ENCODE assay signal across 8 cellular contexts in genomic region chr19:55580628-55581144, GRCh38. TPM values are rescaled to one million over a fixed set of nuclear protein-coding genes. Genes with fewer than 3 reads are reported as not detected.
DNase-seq lines count a peak whose midpoint lies in the region; ATAC-seq and TF ChIP-seq lines count a peak whose summit lies in the region.

A gene with protein sequence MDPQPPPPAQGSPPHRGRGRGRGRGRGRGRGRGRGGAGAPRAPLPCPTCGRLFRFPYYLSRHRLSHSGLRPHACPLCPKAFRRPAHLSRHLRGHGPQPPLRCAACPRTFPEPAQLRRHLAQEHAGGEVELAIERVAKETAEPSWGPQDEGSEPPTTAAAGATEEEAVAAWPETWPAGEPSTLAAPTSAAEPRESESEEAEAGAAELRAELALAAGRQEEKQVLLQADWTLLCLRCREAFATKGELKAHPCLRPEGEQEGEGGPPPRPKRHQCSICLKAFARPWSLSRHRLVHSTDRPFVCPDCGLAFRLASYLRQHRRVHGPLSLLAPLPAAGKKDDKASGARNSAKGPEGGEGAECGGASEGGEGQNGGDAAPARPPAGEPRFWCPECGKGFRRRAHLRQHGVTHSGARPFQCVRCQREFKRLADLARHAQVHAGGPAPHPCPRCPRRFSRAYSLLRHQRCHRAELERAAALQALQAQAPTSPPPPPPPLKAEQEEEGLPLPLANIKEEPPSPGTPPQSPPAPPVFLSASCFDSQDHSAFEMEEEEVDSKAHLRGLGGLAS (minus strand): TSS chr19:55580848. CDS start chr19:55579639, 1,209 bp downstream.

- peak within 1 kb of the TSS; percentile 88 for H4K91ac ChIP-seq in IMR-90 (ENCODE audit: insufficient read depth, low read depth, low read length)

- TF ChIP-seq POLR2A in IMR-90 (IDR thresholded peaks at IDR 0.05; ENCODE audit: low read depth, low read length): no peak

- H3K18ac ChIP-seq in IMR-90 (ENCODE audit: low read depth, low read length): peak within 1 kb of the TSS; percentile 80

- POLR2A ChIA-PET in IMR-90 (lab: Charles Lee; ENCODE audit: unreplicated experiment): interaction anchor here (1.3 kb wide), 1 partner anchor 19 kb away, joined by 8 read pairs; the partner anchor contains the start of genes FIZ1 and ZNF524

- in situ Hi-C loops in IMR-90 (cut with MboI; ENCODE audit: low sequenced_read_pairs): no loop called here

- peak within 1 kb of the TSS; percentile 96 for H3K56ac ChIP-seq in IMR-90 (ENCODE audit: extremely low read depth, insufficient read depth, low read length)

- peak within 1 kb of the TSS; percentile 86 for H3K23ac ChIP-seq in IMR-90 (ENCODE audit: low read depth, low read length)

- H2BK20ac ChIP-seq in IMR-90 (ENCODE audit: low read depth, low read length): no peak within 1 kb of the TSS

- H3K4me1 ChIP-seq in IMR-90 (ENCODE audit: control insufficient read depth, insufficient read depth, low read length) (peaks cover 6% of the 10 kb centered on the region; the same call in 1 of the 2 replicates), OCI-LY3 (ENCODE audit: low read length) (peaks cover 14% of the 10 kb centered on the region), esophagus (ENCODE audit: control insufficient read depth in 2 of 2, insufficient read depth in 2 of 2, low read length in 1 of 2) (peaks cover 0 to 4% of the 10 kb centered on the region in 2 donors), mucosa of stomach (ENCODE audit: control insufficient read depth, insufficient read depth, low read length) (peaks cover 11% of the 10 kb centered on the region)

- H3K9me1 ChIP-seq in IMR-90 (ENCODE audit: insufficient read depth, low read length): peaks cover 7% of the 10 kb centered on the region

- peak within 1 kb of the TSS; percentile 80 for H2BK5ac ChIP-seq in IMR-90 (ENCODE audit: low read depth, low read length, poor library complexity, severe bottlenecking)

- dilution Hi-C loops in IMR-90 (cut with HindIII; ENCODE audit: low sequenced_read_pairs, unreplicated experiment): no loop called here

- no TSS peak for BruUV-seq in IMR-90 (replicated peaks; lab: Mats Ljungman, UMichigan)

- peak; percentile 86 for ATAC-seq in IMR-90 (ENCODE audit: low read depth)
- ATAC-seq in GM21528 (IDR thresholded peaks at IDR 0.05; ENCODE audit: low FRiP score, unreplicated experiment): no peak

- no CpG with 5 or more reads among the region's 24 CpGs for WGBS in IMR-90 (ENCODE audit: extremely low coverage in 2 of 2, insufficient read length in 1 of 2), 2 experiments
- WGBS in esophagus, 2 donors: 0 to 1% methylated on average over 16 to 24 of the region's 24 CpGs

- peak within 1 kb of the TSS; percentile 96 for H2AFZ ChIP-seq in IMR-90 (replicated peaks; ENCODE audit: low read length, poor library complexity)
- peak within 1 kb of the TSS; percentile 75 for H2AFZ ChIP-seq in OCI-LY3 (ENCODE audit: low read depth, low read length)

- peak within 1 kb of the TSS; percentile 97 for H3K4ac ChIP-seq in IMR-90 (ENCODE audit: low read depth, low read length)

- 0 out of 2 replicates have a peak within 1 kb of the TSS, but pooled peaks have one; percentile 41 for H2BK120ac ChIP-seq in IMR-90 (ENCODE audit: low read depth, low read length)

- H4K5ac ChIP-seq in IMR-90 (ENCODE audit: low read depth, low read length): peak within 1 kb of the TSS; percentile 95

- H4K20me1 ChIP-seq in IMR-90 (ENCODE audit: insufficient read depth, low read length) (no peaks in the 10 kb centered on the region; the same call in 1 of the 2 replicates), OCI-LY3 (ENCODE audit: insufficient read depth, low read length) (no peaks in the 10 kb centered on the region)

- peak within 1 kb of the TSS; percentile 92 for H2AK5ac ChIP-seq in IMR-90 (ENCODE audit: low read depth, low read length)

- H3K36me3 ChIP-seq in IMR-90 (ENCODE audit: control insufficient read depth, insufficient read depth, low read length) (peaks cover 14% of the 10 kb centered on the region), OCI-LY3 (replicated peaks; ENCODE audit: low read depth, low read length) (peaks cover 22% of the 10 kb centered on the region), esophagus (ENCODE audit: control insufficient read depth in 2 of 2, insufficient read depth in 2 of 2, low read length in 1 of 2) (peaks cover 4 to 9% of the 10 kb centered on the region in 2 donors), mucosa of stomach (ENCODE audit: control insufficient read depth, insufficient read depth, low read length) (no peaks in the 10 kb centered on the region)

- no peaks in the 10 kb centered on the region for H3K27me3 ChIP-seq in IMR-90 (ENCODE audit: control insufficient read depth, insufficient read depth, low read length)
- H3K27me3 ChIP-seq in OCI-LY3 (ENCODE audit: low read depth, low read length): no peaks in the 10 kb centered on the region
- no peaks in the 10 kb centered on the region for H3K27me3 ChIP-seq in esophagus (ENCODE audit: control insufficient read depth in 1 of 2, insufficient read depth in 2 of 2, low read length in 2 of 2)
- H3K27me3 ChIP-seq in mucosa of stomach (ENCODE audit: control insufficient read depth, insufficient read depth, low read length): no peaks in the 10 kb centered on the region

- H3K9me3 ChIP-seq in IMR-90 (ENCODE audit: control insufficient read depth, insufficient read depth, low read length): no peaks in the 10 kb centered on the region
- H3K9me3 ChIP-seq in OCI-LY3 (ENCODE audit: insufficient read depth, low read length): no peaks in the 10 kb centered on the region
- H3K9me3 ChIP-seq in esophagus (ENCODE audit: control insufficient read depth in 2 of 2, insufficient read depth in 1 of 2, low read depth in 1 of 2, low read length in 1 of 2): no peaks in the 10 kb centered on the region
- H3K9me3 ChIP-seq in mucosa of stomach (ENCODE audit: control insufficient read depth, low read length): no peaks in the 10 kb centered on the region

- H3K4me3 ChIP-seq in IMR-90 (ENCODE audit: insufficient read depth, low read depth, low read length) (peak within 1 kb of the TSS; percentile 87), OCI-LY3 (ENCODE audit: low read length) (peak within 1 kb of the TSS; percentile 88), esophagus (ENCODE audit: low read depth in 1 of 2, low read length in 2 of 2) (peak within 1 kb of the TSS; percentile 68 to 86), mucosa of stomach (ENCODE audit: low read length) (peak within 1 kb of the TSS; percentile 20)

- DNase-seq in EH (ENCODE audit: low read depth): peak; percentile 88
- peak; percentile 91 for DNase-seq in IMR-90
- DNase-seq in activated T-cell treated with anti-CD3 and anti-CD28 coated beads for 48 hours (ENCODE audit: low read depth): peak; percentile 79
- DNase-seq in stimulated activated CD8-positive, alpha-beta memory T cell treated with anti-CD3 and anti-CD28 coated beads, Interleukin-4, amount 100 ng/mL, for 1 hour (ENCODE audit: low read depth in 2 of 2, low spot score in 1 of 2): peak; percentile 44 to 47

- peak within 1 kb of the TSS; percentile 98 for H3K4me2 ChIP-seq in IMR-90 (ENCODE audit: low read depth, low read length)
- peak within 1 kb of the TSS; percentile 95 for H3K4me2 ChIP-seq in OCI-LY3 (ENCODE audit: low read length)

- peaks cover 27% of the 10 kb centered on the region for H3K79me2 ChIP-seq in OCI-LY3 (ENCODE audit: low read length)

- peak within 1 kb of the TSS; percentile 99 for H3K27ac ChIP-seq in IMR-90 (ENCODE audit: insufficient read depth, low read length)
- peak within 1 kb of the TSS; percentile 69 for H3K27ac ChIP-seq in OCI-LY3 (ENCODE audit: low read length)
- peak within 1 kb of the TSS; percentile 76 to 83 for H3K27ac ChIP-seq in esophagus (ENCODE audit: low read depth in 2 of 2, low read length in 1 of 2)

- no peak for TF ChIP-seq CTCF in IMR-90 (conservative IDR thresholded peaks at IDR 0.05; ENCODE audit: low read depth, low read length)
- no peak for TF ChIP-seq CTCF in OCI-LY3 (IDR thresholded peaks at IDR 0.05; ENCODE audit: low read depth, low read length)

- peak within 1 kb of the TSS; percentile 97 to 100 for H4K8ac ChIP-seq in IMR-90 (ENCODE audit: low read depth in 2 of 2, low read length in 2 of 2)

- H3K79me1 ChIP-seq in IMR-90 (ENCODE audit: low read depth in 1 of 2, low read length in 2 of 2): peaks cover 8 to 26% of the 10 kb centered on the region in 2 experiments

- TF ChIP-seq RAD21 in IMR-90 (IDR thresholded peaks at IDR 0.05; ENCODE audit: low read length): peak; percentile 25; the same call in 1 of the 2 replicates

- H3K9ac ChIP-seq in IMR-90 (ENCODE audit: low read depth, low read length) (peak within 1 kb of the TSS; percentile 98), OCI-LY3 (ENCODE audit: low read length) (peak within 1 kb of the TSS; percentile 98), mucosa of stomach (ENCODE audit: low read length) (peak within 1 kb of the TSS; percentile 93)

- CTCF ChIA-PET in IMR-90 (lab: Yijun Ruan, JAX): no interaction called here

- H2BK15ac ChIP-seq in IMR-90 (ENCODE audit: low read depth, low read length): no peak within 1 kb of the TSS; the same call in 2 of the 3 replicates

- intact Hi-C loops in IMR-90 (cut with micrococcal nuclease): loop anchor here (2.0 kb wide), 2 partner anchors 28 to 64 kb away; no protein-coding TSS in a partner anchor

- H2AK9ac ChIP-seq in IMR-90 (replicated peaks; ENCODE audit: low read depth, low read length, poor library complexity): peak within 1 kb of the TSS; percentile 97

- H3K14ac ChIP-seq in IMR-90 (replicated peaks; ENCODE audit: low read depth, low read length): peak within 1 kb of the TSS; percentile 94

TF ChIP-seq in IMR-90, 13 proteins besides CTCF, POLR2A, EP300 and RAD21:
- TF ChIP-seq MAZ (IDR thresholded peaks at IDR 0.05; ENCODE audit: borderline replicate concordance, low read depth, low read length): peak; percentile 97
- TF ChIP-seq BHLHE40 (IDR thresholded peaks at IDR 0.05; ENCODE audit: low read depth, low read length): no peak
TF ChIP-seq in IMR-90: peak in this region for 1.

RNA-seq across cellular contexts. Expression of the gene that starts here (rescaled TPM):
- total RNA-seq in IMR-90 (2012; rRNA removed): 0.54 and 0.83 TPM in 2 replicates
- polyA plus RNA-seq in IMR-90 (2012; rRNA removed): 9.0 and 10.7 TPM in 2 replicates
- 4.6 and 9.6 TPM in 2 replicates for polyA plus RNA-seq in IMR-90 (2012; cell fraction: cytosol; rRNA removed)
- 19.0 and 30.7 TPM in 2 replicates for polyA plus RNA-seq in IMR-90 (2012; cell fraction: nucleus; rRNA removed; ENCODE audit: low replicate concordance)
- polyA plus RNA-seq in esophagus: 1 to 10 TPM; 3.4 to 4.4 TPM

Comparison
In these comparisons a context has a peak if more than half of its experiments do, and no peak if none do; other contexts are left out.
1. H3K4me3 ChIP-seq: peak in every context shown above with its lines; median percentile 88 in OCI-LY3; 87 in IMR-90; 77 in esophagus; 20 in mucosa of stomach.